25 cellular contexts compared by ENCODE assay signal in genomic region chr20:8291873-8292272, GRCh38.
DNase-seq lines count a peak whose midpoint lies in the region; ATAC-seq and TF ChIP-seq lines count a peak whose summit lies in the region.
"Had no signal": no experiment of that assay in that cellular context is flagged by ENCODE, and none has a peak within 500 bp of the region (broad histone marks: within the 10 kb centered on the region; RNA-seq: fewer than 3 reads in every experiment).

No MANE protein-coding gene starts in this region.

- H3K27me3 Mint-ChIP-seq in HFFc6 (ENCODE audit: insufficient read depth): 0 out of 2 replicates have a peak, but pooled peaks cover 1% of the 10 kb centered on the region
- H3K27me3 Mint-ChIP-seq: activated naive CD8-positive, alpha-beta T cell treated with anti-CD3 and anti-CD28 coated beads for 36 hours; dendritic cell treated with granulocyte-macrophage colony-stimulating factor and Interleukin-4, amounts not matched to agents 40 ng/mL and 50 ng/mL, for 4 days had no signal

- H3K36me3 Mint-ChIP-seq in HFFc6 (ENCODE audit: low read depth): no peaks in the 10 kb centered on the region; the same call in 1 of the 2 replicates
- H3K36me3 Mint-ChIP-seq: activated naive CD8-positive, alpha-beta T cell treated with anti-CD3 and anti-CD28 coated beads for 36 hours; CD8-positive, alpha-beta memory T cell; stimulated activated effector memory CD8-positive, alpha-beta T cell treated with anti-CD3 and anti-CD28 coated beads, Interleukin-12 subunit alpha, Interleukin-12 subunit beta, amount 100 ng/mL, for 72 hours had no signal

- H3K4me1 Mint-ChIP-seq in HFFc6 (ENCODE audit: low read depth): peaks cover 35% of the 10 kb centered on the region
- H3K4me1 Mint-ChIP-seq: activated naive CD8-positive, alpha-beta T cell treated with anti-CD3 and anti-CD28 coated beads for 36 hours had no signal

- no peaks in the 10 kb centered on the region for H3K9me3 Mint-ChIP-seq in HFFc6
- H3K9me3 Mint-ChIP-seq: activated naive CD8-positive, alpha-beta T cell treated with anti-CD3 and anti-CD28 coated beads for 36 hours; activated T-helper 2 cell treated with anti-CD3 and anti-CD28 coated beads, Interferon-gamma antibody, Interleukin-2, Interleukin-4, amounts not matched to agents 10 μg/mL and 5 μg/mL and 100 μg/mL, durations not matched to agents 14 hours and 24 hours and 36 hours; dendritic cell treated with granulocyte-macrophage colony-stimulating factor and Interleukin-4, amounts not matched to agents 40 ng/mL and 50 ng/mL, for 4 days; immature natural killer cell; nephron progenitor cell; stimulated activated effector memory CD8-positive, alpha-beta T cell treated with anti-CD3 and anti-CD28 coated beads, Interleukin-12 subunit alpha, Interleukin-12 subunit beta, amount 100 ng/mL, for 72 hours had no signal

- TF ChIP-seq CTCF in AG09319 (IDR thresholded peaks at IDR 0.05; ENCODE audit: low read depth, low read length): no peak
- no peak for TF ChIP-seq CTCF in HFFc6 (IDR thresholded peaks at IDR 0.05)
- TF ChIP-seq CTCF in astrocyte of the spinal cord (IDR thresholded peaks at IDR 0.05; ENCODE audit: low read depth, low read length): no peak

- H3K4me3 Mint-ChIP-seq in HFFc6: no peak overlapping the region
- H3K4me3 Mint-ChIP-seq: activated naive CD8-positive, alpha-beta T cell treated with anti-CD3 and anti-CD28 coated beads for 36 hours; CD8-positive, alpha-beta memory T cell; dendritic cell treated with granulocyte-macrophage colony-stimulating factor and Interleukin-4, amounts not matched to agents 40 ng/mL and 50 ng/mL, for 4 days; immature natural killer cell; nephron progenitor cell; stimulated activated effector memory CD8-positive, alpha-beta T cell treated with anti-CD3 and anti-CD28 coated beads, Interleukin-12 subunit alpha, Interleukin-12 subunit beta, amount 100 ng/mL, for 72 hours had no signal

- DNase-seq in AG09319 (ENCODE audit: extremely low read depth, low read depth) (peak; percentile 43), HFFc6 (peak; percentile 72), astrocyte of the spinal cord (ENCODE audit: low read depth, low spot score) (peak; percentile 69), iris pigment epithelial cell (ENCODE audit: low read depth) (peak; percentile 93), NCI-H146 treated with DMSO at 0.1 percent for 48 hours (lab: John Stamatoyannopoulos, UW; ENCODE audit: unreplicated experiment) (no peak), 8988T (no peak)
- DNase-seq in stimulated activated CD4-positive, alpha-beta T cell treated with anti-CD3 and anti-CD28 coated beads, Interleukin-4, amount 100 ng/mL, for 4 hours: no peak
- DNase-seq: activated CD4-positive, alpha-beta T cell treated with anti-CD3 and anti-CD28 coated beads, Interleukin-2, amount 50 U/mL, for 1 hour; activated naive CD8-positive, alpha-beta T cell treated with anti-CD3 and anti-CD28 coated beads for 36 hours; CD8-positive, alpha-beta memory T cell; immature natural killer cell; KBM-7; left ventricle myocardium superior; MM.1S; NCI-H1436; NCI-H510A treated with DMSO at 0.1 percent for 48 hours; nephron progenitor cell; posterior cingulate gyrus; stimulated activated CD4-positive, alpha-beta T cell treated with anti-CD3 and anti-CD28 coated beads, Interleukin-1b, Interleukin-23, amount 100 ng/mL, for 48 hours; WERI-Rb-1 had no signal

- peak overlapping the region; percentile 27 for H3K27ac Mint-ChIP-seq in HFFc6
- H3K27ac Mint-ChIP-seq: activated naive CD8-positive, alpha-beta T cell treated with anti-CD3 and anti-CD28 coated beads for 36 hours; activated T-helper 2 cell treated with anti-CD3 and anti-CD28 coated beads, Interferon-gamma antibody, Interleukin-2, Interleukin-4, amounts not matched to agents 10 μg/mL and 5 μg/mL and 100 μg/mL, durations not matched to agents 14 hours and 24 hours and 36 hours; dendritic cell treated with granulocyte-macrophage colony-stimulating factor and Interleukin-4, amounts not matched to agents 40 ng/mL and 50 ng/mL, for 4 days; nephron progenitor cell; stimulated activated effector memory CD8-positive, alpha-beta T cell treated with anti-CD3 and anti-CD28 coated beads, Interleukin-12 subunit alpha, Interleukin-12 subunit beta, amount 100 ng/mL, for 72 hours had no signal

- no peak for ATAC-seq in HG03432 (IDR thresholded peaks at IDR 0.05; ENCODE audit: unreplicated experiment)
- ATAC-seq: left ventricle myocardium superior; stimulated activated effector memory CD8-positive, alpha-beta T cell treated with anti-CD3 and anti-CD28 coated beads, Interleukin-12 subunit alpha, Interleukin-12 subunit beta, amount 100 ng/mL, for 72 hours had no signal

- H3K4me3 ChIP-seq in astrocyte of the spinal cord (ENCODE audit: low read depth, low read length): no peak overlapping the region
- H3K4me3 ChIP-seq: breast epithelium had no signal

- in situ Hi-C loops in astrocyte of the spinal cord (cut with HindIII; ENCODE audit: low sequenced_read_pairs): no loop called here

Comparison
In these comparisons a context has a peak if more than half of its experiments do, and no peak if none do; other contexts are left out.
1. DNase-seq: peak in AG09319 (single experiment), HFFc6 (single experiment), astrocyte of the spinal cord (single experiment) and iris pigment epithelial cell (single experiment); none in stimulated activated CD4-positive, alpha-beta T cell treated with anti-CD3 and anti-CD28 coated beads, Interleukin-4, amount 100 ng/mL, for 4 hours (0 of 2), NCI-H146 treated with DMSO at 0.1 percent for 48 hours (single experiment) and 8988T (single experiment).